ENCODE assay signal across 7 cellular contexts in genomic region chr17:41666708-41667279, GRCh38. TPM values are rescaled to one million over a fixed set of nuclear protein-coding genes. Genes with fewer than 3 reads are reported as not detected.
DNase-seq lines count a peak whose midpoint lies in the region; ATAC-seq, FAIRE-seq and TF ChIP-seq lines count a peak whose summit lies in the region.

No MANE protein-coding gene starts in this region.

- peak overlapping the region; percentile 92 for H2AFZ ChIP-seq in HepG2 (ENCODE audit: low read length)

- peak; percentile 71 for DNase-seq in NCI-H345 treated with DMSO at 0.1 percent for 48 hours (lab: John Stamatoyannopoulos, UW; ENCODE audit: unreplicated experiment)
- DNase-seq in activated CD4-positive, alpha-beta T cell treated with anti-CD3 and anti-CD28 coated beads for 48 hours = peak; percentile 93
- peak; percentile 60 for DNase-seq in dedifferentiated amniotic fluid mesenchymal stem cell (ENCODE audit: extremely low spot score)
- peak; percentile 75 for DNase-seq in HepG2 (ENCODE audit: low spot score)
- peak; percentile 91 for DNase-seq in stimulated activated CD4-positive, alpha-beta T cell treated with anti-CD3 and anti-CD28 coated beads, Interleukin-4, amount 100 ng/mL, for 24 hours

- BruUV-seq in HepG2 (replicated peaks; lab: Mats Ljungman, UMichigan) = no TSS peak

- no peaks in the 10 kb centered on the region for H3K9me3 ChIP-seq in HepG2 (ENCODE audit: low read length)

- ATAC-seq in GM18502 (IDR thresholded peaks at IDR 0.05; ENCODE audit: poor library complexity, unreplicated experiment) (peak; percentile 52), HG03159 (IDR thresholded peaks at IDR 0.05; ENCODE audit: unreplicated experiment) (peak; percentile 40), HepG2 (peak; percentile 77)

- H3K4me2 ChIP-seq in HepG2 (ENCODE audit: low read depth, low read length) = peak overlapping the region; percentile 100

- no peak for TF ChIP-seq POLR2A in HepG2 (IDR thresholded peaks at IDR 0.05; ENCODE audit: insufficient read depth in 1 of 2, low read depth in 2 of 2, low read length in 2 of 2)

- under 1% methylated on average over 17 of the region's 23 CpGs for WGBS in HepG2 (ENCODE audit: low lambda C conversion rate)

- H3K27me3 ChIP-seq in HepG2 (ENCODE audit: control insufficient read depth in 1 of 2, insufficient read depth in 2 of 2, low read length in 2 of 2) = peaks cover 0 to 16% of the 10 kb centered on the region in 2 experiments; a peak in 2 of 5 replicates

- H3K27ac ChIP-seq in HepG2 (ENCODE audit: extremely low read length, insufficient read depth, low read length) = no peak overlapping the region

- intact Hi-C loops in HepG2 (cut with micrococcal nuclease; ENCODE audit: unreplicated experiment) = loop anchor here (1.0 to 10.0 kb wide), 6 partner anchors 18 to 1052 kb away; partner anchors contain the start of gene EIF1

- POLR2A ChIA-PET in HepG2 (lab: Yijun Ruan, JAX) = interaction anchor here (0.9 to 6.3 kb wide), 3 partner anchors 10 to 22 kb away, joined by 3 to 102 read pairs (median 21); partner anchors contain the start of gene EIF1

- H3K9ac ChIP-seq in HepG2 (ENCODE audit: insufficient read depth, low read depth, low read length) = peak overlapping the region; percentile 59

- TF ChIP-seq EP300 in HepG2 (IDR thresholded peaks at IDR 0.05; ENCODE audit: low read depth in 2 of 2, low read length in 2 of 2) = no peak
- TF ChIP-seq EP300 in HepG2 (CRISPR knock-in tag; IDR thresholded peaks at IDR 0.05; ENCODE audit: borderline replicate concordance) = no peak

- TF ChIP-seq RAD21 in HepG2 (CRISPR knock-in tag; IDR thresholded peaks at IDR 0.05) = peak; percentile 84

- peak; percentile 99 for TF ChIP-seq CTCF in HepG2 (CRISPR knock-in tag; IDR thresholded peaks at IDR 0.05)

- H3K36me3 ChIP-seq in HepG2 (replicated peaks in 1 of 2; ENCODE audit: control insufficient read depth in 1 of 2, insufficient read depth in 2 of 2, low read length in 2 of 2) = no peaks in the 10 kb centered on the region

- H4K20me1 ChIP-seq in HepG2 (ENCODE audit: insufficient read depth, low read length) = no peaks in the 10 kb centered on the region

- H3K4me3 ChIP-seq in HepG2 (replicated peaks in 1 of 3; ENCODE audit: insufficient read depth in 1 of 3, low read depth in 2 of 3, low read length in 3 of 3) = peak overlapping the region; percentile 54 to 80 (median 55)

- in situ Hi-C loops in HepG2 (cut with HindIII; ENCODE audit: extremely low pct_ligation_motif_present, low pct_unique_long_range_greater_than_20kb) = no loop called here

- H3K4me1 ChIP-seq in HepG2 (ENCODE audit: insufficient read depth, low read length) = peaks cover 47% of the 10 kb centered on the region

- CTCF ChIA-PET in HepG2 (lab: Yijun Ruan, JAX; ENCODE audit: low intra/inter-chr PET ratio, low total read pairs) = interaction anchor here (0.6 to 8.5 kb wide), 10 partner anchors 10 to 863 kb away, joined by 3 to 242 read pairs (median 4); partner anchors contain the start of gene EIF1

- peak; percentile 98 for FAIRE-seq in HepG2 (lab: Jason Lieb, UNC)

- H3K79me2 ChIP-seq in HepG2 (ENCODE audit: insufficient read depth, low read length) = no peaks in the 10 kb centered on the region

RNA-seq across cellular contexts. Expression of gene EIF1, which starts 21.9 kb away (rescaled TPM):
- 147 and 199 TPM in 2 replicates for total RNA-seq in HepG2 (2016; rRNA removed; fragmentation: Illumina TruSeq; extraction: Trizol)
- 90.4 and 105 TPM in 2 replicates for total RNA-seq in HepG2 (2016; cell fraction: cytosol; rRNA removed; fragmentation: Illumina TruSeq; extraction: Trizol; ENCODE audit: low read depth)
- 134 and 191 TPM in 2 replicates for total RNA-seq in HepG2 (2016; cell fraction: insoluble cytoplasmic fraction; rRNA removed; fragmentation: Illumina TruSeq; extraction: Trizol)
- total RNA-seq in HepG2 (2016; cell fraction: membrane; rRNA removed; fragmentation: Illumina TruSeq; extraction: Trizol) = 209 and 226 TPM in 2 replicates
- 237 and 265 TPM in 2 replicates for total RNA-seq in HepG2 (2016; cell fraction: nucleus; rRNA removed; fragmentation: Illumina TruSeq; extraction: Trizol)
- polyA plus RNA-seq in HepG2 (2011; rRNA removed) = 388 and 517 TPM in 2 replicates
- 157 and 242 TPM in 2 replicates for polyA plus RNA-seq in HepG2 (2011; cell fraction: cytosol; rRNA removed)
- 346 and 409 TPM in 2 replicates for polyA plus RNA-seq in HepG2 (2011; cell fraction: nucleus; rRNA removed)
- polyA plus RNA-seq in HepG2 (2012) = 1,096 and 1,427 TPM in 2 replicates
- polyA plus RNA-seq in HepG2 (2016; cell fraction: cytosol; fragmentation: Illumina TruSeq; extraction: Trizol; ENCODE audit: low read depth) = 537 and 540 TPM in 2 replicates
- 606 and 702 TPM in 2 replicates for polyA plus RNA-seq in HepG2 (2016; cell fraction: insoluble cytoplasmic fraction; fragmentation: Illumina TruSeq; extraction: Trizol; ENCODE audit: low read depth)
- polyA plus RNA-seq in HepG2 (2016; cell fraction: membrane; fragmentation: Illumina TruSeq; extraction: Trizol; ENCODE audit: low read depth) = 490 and 548 TPM in 2 replicates
- polyA plus RNA-seq in HepG2 (2016; cell fraction: nucleus; fragmentation: Illumina TruSeq; extraction: Trizol; ENCODE audit: insufficient read depth, low read depth) = 691 and 695 TPM in 2 replicates
- polyA minus RNA-seq in HepG2 (2011; rRNA and poly(A)+ RNA removed; ENCODE audit: low replicate concordance) = 70.2 and 87.8 TPM in 2 replicates
- polyA minus RNA-seq in HepG2 (2011; cell fraction: cytosol; rRNA and poly(A)+ RNA removed) = 159 and 198 TPM in 2 replicates
- polyA minus RNA-seq in HepG2 (2011; cell fraction: nucleus; rRNA and poly(A)+ RNA removed) = 333 and 395 TPM in 2 replicates

RNA-seq across cellular contexts. Expression of gene KRT17, which starts 42.4 kb away (rescaled TPM):
- total RNA-seq in HepG2 (2016; rRNA removed; fragmentation: Illumina TruSeq; extraction: Trizol) = 0.52 and 0.82 TPM in 2 replicates
- 0.40 and 0.44 TPM in 2 replicates for total RNA-seq in HepG2 (2016; cell fraction: cytosol; rRNA removed; fragmentation: Illumina TruSeq; extraction: Trizol; ENCODE audit: low read depth)
- total RNA-seq in HepG2 (2016; cell fraction: insoluble cytoplasmic fraction; rRNA removed; fragmentation: Illumina TruSeq; extraction: Trizol) = 0.40 and 0.54 TPM in 2 replicates
- 0.38 and 0.65 TPM in 2 replicates for total RNA-seq in HepG2 (2016; cell fraction: membrane; rRNA removed; fragmentation: Illumina TruSeq; extraction: Trizol)
- total RNA-seq in HepG2 (2016; cell fraction: nucleus; rRNA removed; fragmentation: Illumina TruSeq; extraction: Trizol) = 1.4 TPM in 1 of 2 replicates, not detected in the other
- 0.38 and 0.47 TPM in 2 replicates for polyA plus RNA-seq in HepG2 (2011; rRNA removed)
- 0.43 and 0.50 TPM in 2 replicates for polyA plus RNA-seq in HepG2 (2011; cell fraction: cytosol; rRNA removed)
- 0.23 and 0.66 TPM in 2 replicates for polyA plus RNA-seq in HepG2 (2011; cell fraction: nucleus; rRNA removed)
- polyA plus RNA-seq in HepG2 (2012) = 0.28 TPM in 1 of 2 replicates, not detected in the other
- 0.54 and 0.71 TPM in 2 replicates for polyA plus RNA-seq in HepG2 (2016; cell fraction: cytosol; fragmentation: Illumina TruSeq; extraction: Trizol; ENCODE audit: low read depth)
- polyA plus RNA-seq in HepG2 (2016; cell fraction: insoluble cytoplasmic fraction; fragmentation: Illumina TruSeq; extraction: Trizol; ENCODE audit: low read depth) = 0.70 and 0.84 TPM in 2 replicates
- polyA plus RNA-seq in HepG2 (2016; cell fraction: membrane; fragmentation: Illumina TruSeq; extraction: Trizol; ENCODE audit: low read depth) = 0.35 and 1.0 TPM in 2 replicates
- polyA plus RNA-seq in HepG2 (2016; cell fraction: nucleus; fragmentation: Illumina TruSeq; extraction: Trizol; ENCODE audit: insufficient read depth, low read depth) = 0.55 and 0.81 TPM in 2 replicates
- polyA minus RNA-seq in HepG2 (2011; rRNA and poly(A)+ RNA removed; ENCODE audit: low replicate concordance) = 0.32 and 1,101 TPM in 2 replicates
- polyA minus RNA-seq in HepG2 (2011; cell fraction: cytosol; rRNA and poly(A)+ RNA removed) = 9.0 and 16.5 TPM in 2 replicates
- polyA minus RNA-seq in HepG2 (2011; cell fraction: nucleus; rRNA and poly(A)+ RNA removed) = 3.5 and 5.9 TPM in 2 replicates

RNA-seq across cellular contexts. Expression of gene GAST, which starts 45.3 kb away (rescaled TPM):
- total RNA-seq in HepG2 (2016; rRNA removed; fragmentation: Illumina TruSeq; extraction: Trizol) = 0.42 TPM in 1 of 2 replicates, not detected in the other
- not detected in 2 replicates for total RNA-seq in HepG2 (2016; cell fraction: cytosol; rRNA removed; fragmentation: Illumina TruSeq; extraction: Trizol; ENCODE audit: low read depth)
- 0.52 TPM in 1 of 2 replicates, not detected in the other for total RNA-seq in HepG2 (2016; cell fraction: insoluble cytoplasmic fraction; rRNA removed; fragmentation: Illumina TruSeq; extraction: Trizol)
- total RNA-seq in HepG2 (2016; cell fraction: membrane; rRNA removed; fragmentation: Illumina TruSeq; extraction: Trizol) = not detected in 2 replicates
- total RNA-seq in HepG2 (2016; cell fraction: nucleus; rRNA removed; fragmentation: Illumina TruSeq; extraction: Trizol) = 1.4 TPM in 1 of 2 replicates, not detected in the other
- 0.32 and 0.65 TPM in 2 replicates for polyA plus RNA-seq in HepG2 (2011; rRNA removed)
- polyA plus RNA-seq in HepG2 (2011; cell fraction: cytosol; rRNA removed) = 0.32 and 0.93 TPM in 2 replicates
- not detected in 2 replicates for polyA plus RNA-seq in HepG2 (2011; cell fraction: nucleus; rRNA removed)
- polyA plus RNA-seq in HepG2 (2012) = 0.56 and 4.9 TPM in 2 replicates
- polyA plus RNA-seq in HepG2 (2016; cell fraction: cytosol; fragmentation: Illumina TruSeq; extraction: Trizol; ENCODE audit: low read depth) = not detected in 2 replicates
- polyA plus RNA-seq in HepG2 (2016; cell fraction: insoluble cytoplasmic fraction; fragmentation: Illumina TruSeq; extraction: Trizol; ENCODE audit: low read depth) = 1.1 TPM in 1 of 2 replicates, not detected in the other
- not detected in 2 replicates for polyA plus RNA-seq in HepG2 (2016; cell fraction: membrane; fragmentation: Illumina TruSeq; extraction: Trizol; ENCODE audit: low read depth)
- 1.4 TPM in 1 of 2 replicates, not detected in the other for polyA plus RNA-seq in HepG2 (2016; cell fraction: nucleus; fragmentation: Illumina TruSeq; extraction: Trizol; ENCODE audit: insufficient read depth, low read depth)
- polyA minus RNA-seq in HepG2 (2011; rRNA and poly(A)+ RNA removed; ENCODE audit: low replicate concordance) = 0.58 TPM in 1 of 2 replicates, not detected in the other
- not detected in 2 replicates for polyA minus RNA-seq in HepG2 (2011; cell fraction: cytosol; rRNA and poly(A)+ RNA removed)
- polyA minus RNA-seq in HepG2 (2011; cell fraction: nucleus; rRNA and poly(A)+ RNA removed) = not detected in 2 replicates

RNA-seq across cellular contexts. Expression of gene KRT16, which starts 54.2 kb away (rescaled TPM):
- not detected in 2 replicates for total RNA-seq in HepG2 (2016; rRNA removed; fragmentation: Illumina TruSeq; extraction: Trizol)
- total RNA-seq in HepG2 (2016; cell fraction: cytosol; rRNA removed; fragmentation: Illumina TruSeq; extraction: Trizol; ENCODE audit: low read depth) = not detected in 2 replicates
- total RNA-seq in HepG2 (2016; cell fraction: insoluble cytoplasmic fraction; rRNA removed; fragmentation: Illumina TruSeq; extraction: Trizol) = not detected in 2 replicates
- not detected in 2 replicates for total RNA-seq in HepG2 (2016; cell fraction: membrane; rRNA removed; fragmentation: Illumina TruSeq; extraction: Trizol)
- not detected in 2 replicates for total RNA-seq in HepG2 (2016; cell fraction: nucleus; rRNA removed; fragmentation: Illumina TruSeq; extraction: Trizol)
- 0.07 TPM in 1 of 2 replicates, not detected in the other for polyA plus RNA-seq in HepG2 (2011; rRNA removed)
- polyA plus RNA-seq in HepG2 (2011; cell fraction: cytosol; rRNA removed) = not detected in 2 replicates
- polyA plus RNA-seq in HepG2 (2011; cell fraction: nucleus; rRNA removed) = not detected in 2 replicates
- polyA plus RNA-seq in HepG2 (2012) = not detected in 2 replicates
- not detected in 2 replicates for polyA plus RNA-seq in HepG2 (2016; cell fraction: cytosol; fragmentation: Illumina TruSeq; extraction: Trizol; ENCODE audit: low read depth)
- not detected in 2 replicates for polyA plus RNA-seq in HepG2 (2016; cell fraction: insoluble cytoplasmic fraction; fragmentation: Illumina TruSeq; extraction: Trizol; ENCODE audit: low read depth)
- polyA plus RNA-seq in HepG2 (2016; cell fraction: membrane; fragmentation: Illumina TruSeq; extraction: Trizol; ENCODE audit: low read depth) = not detected in 2 replicates
- not detected in 2 replicates for polyA plus RNA-seq in HepG2 (2016; cell fraction: nucleus; fragmentation: Illumina TruSeq; extraction: Trizol; ENCODE audit: insufficient read depth, low read depth)
- polyA minus RNA-seq in HepG2 (2011; rRNA and poly(A)+ RNA removed; ENCODE audit: low replicate concordance) = 5.8 TPM in 1 of 2 replicates, not detected in the other
- polyA minus RNA-seq in HepG2 (2011; cell fraction: cytosol; rRNA and poly(A)+ RNA removed) = not detected in 2 replicates
- not detected in 2 replicates for polyA minus RNA-seq in HepG2 (2011; cell fraction: nucleus; rRNA and poly(A)+ RNA removed)
